Comparison of ENCODE assay signal across 8 cellular contexts in the genomic region with DNA sequence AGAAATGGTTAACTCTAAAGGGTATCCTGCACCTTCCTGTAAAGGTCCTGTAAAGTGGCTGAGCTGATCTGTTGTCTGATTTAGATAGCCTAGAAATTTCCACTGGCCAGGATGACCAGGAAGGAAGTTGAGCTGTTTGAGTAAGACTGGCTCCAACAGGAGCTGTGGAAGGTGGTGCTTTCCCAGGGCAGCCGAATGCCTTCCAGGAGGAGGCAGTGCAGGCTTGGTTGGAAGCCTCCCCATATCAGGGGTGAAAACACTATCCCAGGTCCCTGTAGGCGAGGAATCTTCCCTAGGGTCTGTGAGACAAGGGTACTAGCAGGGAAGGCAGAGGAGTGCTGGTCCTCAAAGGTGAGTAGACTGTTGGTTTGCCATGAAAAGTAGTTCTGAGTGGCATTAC.
A peak's percentile ranks its signal among the peaks of the same experiment; 100 is the strongest.
DNase-seq lines count a peak whose midpoint lies in the region; TF ChIP-seq lines count a peak whose summit lies in the region.

No MANE protein-coding gene starts in this region.

- no peaks in the 10 kb centered on the region for H3K27me3 ChIP-seq in Loucy (ENCODE audit: insufficient read depth, low read length, poor library complexity, severe bottlenecking)

- no peaks in the 10 kb centered on the region for H3F3A ChIP-seq in Loucy (ENCODE audit: low read depth)

- H3K4me3 ChIP-seq in Loucy (ENCODE audit: low read length, poor library complexity, severe bottlenecking) (no peak overlapping the region), epithelial cell of proximal tubule (ENCODE audit: low read depth, low read length) (no peak overlapping the region)

- H3K27ac Mint-ChIP-seq in CD14-positive monocyte, result no peak overlapping the region
- no peak overlapping the region for H3K27ac Mint-ChIP-seq in nephron progenitor cell
- no peak overlapping the region for H3K27ac Mint-ChIP-seq in activated T-cell treated with anti-CD3 and anti-CD28 coated beads, Interleukin-2, amount 50 U/mL, for 24 hours

- H3K36me3 ChIP-seq in Loucy (ENCODE audit: insufficient read depth, low read length), result no peaks in the 10 kb centered on the region

- no peak overlapping the region for H3K4me2 ChIP-seq in Loucy (ENCODE audit: low read depth, low read length, poor library complexity, severe bottlenecking)

- no peaks in the 10 kb centered on the region for H3K36me3 Mint-ChIP-seq in CD14-positive monocyte
- H3K36me3 Mint-ChIP-seq in nephron progenitor cell (ENCODE audit: low read depth), result no peaks in the 10 kb centered on the region
- no peaks in the 10 kb centered on the region for H3K36me3 Mint-ChIP-seq in activated T-cell treated with anti-CD3 and anti-CD28 coated beads, Interleukin-2, amount 50 U/mL, for 24 hours (ENCODE audit: low read depth)

- peaks cover 16% of the 10 kb centered on the region for H3K4me1 ChIP-seq in Loucy (ENCODE audit: insufficient read depth, low read length, poor library complexity, severe bottlenecking)

- no peaks in the 10 kb centered on the region for H3K9me2 ChIP-seq in Loucy (replicated peaks; ENCODE audit: low read depth, low read length)

- H3K79me2 ChIP-seq in Loucy (ENCODE audit: insufficient read depth, low read length), result no peaks in the 10 kb centered on the region

- no peak overlapping the region for H3K9ac ChIP-seq in Loucy (ENCODE audit: low read depth, low read length, poor library complexity, severe bottlenecking)

- no peaks in the 10 kb centered on the region for H3K9me3 ChIP-seq in Loucy (ENCODE audit: insufficient read depth, low read depth, low read length)

- intact Hi-C loops in CD14-positive monocyte (cut with micrococcal nuclease), result no loop called here

- TF ChIP-seq CTCF in CD14-positive monocyte (IDR thresholded peaks at IDR 0.05), result peak; percentile 13
- TF ChIP-seq CTCF in Loucy (conservative IDR thresholded peaks at IDR 0.05; ENCODE audit: low read length), result 0 out of 2 replicates have a peak, but pooled peaks have one; percentile 19
- peak; percentile 85 for TF ChIP-seq CTCF in epithelial cell of proximal tubule (conservative IDR thresholded peaks at IDR 0.05; ENCODE audit: low read depth, low read length)
- TF ChIP-seq CTCF in nephron progenitor cell (IDR thresholded peaks at IDR 0.05), result peak; percentile 26

- peaks cover 0 to 2% (median 0%) of the 10 kb centered on the region in 7 donors for H3K9me3 Mint-ChIP-seq in CD14-positive monocyte
- no peaks in the 10 kb centered on the region for H3K9me3 Mint-ChIP-seq in nephron progenitor cell
- no peaks in the 10 kb centered on the region for H3K9me3 Mint-ChIP-seq in activated T-cell treated with anti-CD3 and anti-CD28 coated beads, Interleukin-2, amount 50 U/mL, for 24 hours

- no peak overlapping the region for H3K4me3 Mint-ChIP-seq in CD14-positive monocyte
- H3K4me3 Mint-ChIP-seq in nephron progenitor cell, result no peak overlapping the region
- H3K4me3 Mint-ChIP-seq in activated T-cell treated with anti-CD3 and anti-CD28 coated beads, Interleukin-2, amount 50 U/mL, for 24 hours, result no peak overlapping the region

- peaks cover 6% of the 10 kb centered on the region for H3K4me1 Mint-ChIP-seq in CD14-positive monocyte
- peaks cover 21% of the 10 kb centered on the region for H3K4me1 Mint-ChIP-seq in nephron progenitor cell
- no peaks in the 10 kb centered on the region for H3K4me1 Mint-ChIP-seq in activated T-cell treated with anti-CD3 and anti-CD28 coated beads, Interleukin-2, amount 50 U/mL, for 24 hours (ENCODE audit: low read depth)

- peaks cover 0 to 2% (median 2%) of the 10 kb centered on the region in 3 donors for H3K27me3 Mint-ChIP-seq in CD14-positive monocyte (ENCODE audit: low read depth in 3 of 3)
- no peaks in the 10 kb centered on the region for H3K27me3 Mint-ChIP-seq in nephron progenitor cell (ENCODE audit: low read depth, poor library complexity)
- no peaks in the 10 kb centered on the region for H3K27me3 Mint-ChIP-seq in activated T-cell treated with anti-CD3 and anti-CD28 coated beads, Interleukin-2, amount 50 U/mL, for 24 hours

- DNase-seq in CD14-positive monocyte (ENCODE audit: low spot score) (no peak), epithelial cell of proximal tubule (ENCODE audit: low read depth) (no peak), nephron progenitor cell (peak; percentile 11), AML-193 (lab: John Stamatoyannopoulos, UW) (no peak), NCI-H1092 treated with DMSO at 0.1 percent for 48 hours (lab: John Stamatoyannopoulos, UW) (no peak)
- DNase-seq in activated T-cell treated with anti-CD3 and anti-CD28 coated beads, Interleukin-2, amount 50 U/mL, for 1 hour, result no peak
- no peak for DNase-seq in activated T-cell treated with anti-CD3 and anti-CD28 coated beads, Interleukin-2, amount 50 U/mL, for 24 hours

- H4K20me1 ChIP-seq in Loucy (ENCODE audit: insufficient read depth, low read length, poor library complexity, severe bottlenecking), result no peaks in the 10 kb centered on the region

- H2AFZ ChIP-seq in Loucy (ENCODE audit: low read length), result no peak overlapping the region

Comparison
In these comparisons a context has a peak if more than half of its experiments do, and no peak if none do; other contexts are left out.
1. CTCF ChIP-seq: peak in every context shown above with its lines; median percentile 85 in epithelial cell of proximal tubule; 26 in nephron progenitor cell; 19 in Loucy; 13 in CD14-positive monocyte.